ENCODE assay signal across 11 cellular contexts in genomic region chr1:87869563-87869962, GRCh38.
DNase-seq lines count a peak whose midpoint lies in the region; ATAC-seq and TF ChIP-seq lines count a peak whose summit lies in the region.
"Had no signal": no experiment of that assay in that cellular context is flagged by ENCODE, and none has a peak within 500 bp of the region (broad histone marks: within the 10 kb centered on the region; RNA-seq: fewer than 3 reads in every experiment).

No MANE protein-coding gene starts in this region.

- CTCF ChIA-PET in SK-N-SH (lab: Yijun Ruan, JAX) (no interaction called here), RWPE1 (lab: Yijun Ruan, JAX) (no interaction called here)

- H3F3A ChIP-seq in SK-N-SH (replicated peaks; ENCODE audit: insufficient read depth) = no peaks in the 10 kb centered on the region

- ATAC-seq in SK-N-SH treated with all-trans-retinoic acid at 6 μM for 48 hours (no peak), HG03469 (IDR thresholded peaks at IDR 0.05; ENCODE audit: unreplicated experiment) (no peak), GM18519 (IDR thresholded peaks at IDR 0.05; ENCODE audit: low FRiP score, unreplicated experiment) (no peak)

- 24% methylated on average over 1 of the region's 1 CpG for WGBS in SK-N-SH (ENCODE audit: low lambda C conversion rate)

- no peak for TF ChIP-seq EP300 in SK-N-SH (IDR thresholded peaks at IDR 0.05; ENCODE audit: borderline replicate concordance in 1 of 2, low read depth in 1 of 2, low read length in 1 of 2)

- no peaks in the 10 kb centered on the region for H3K36me3 ChIP-seq in SK-N-SH (replicated peaks in 1 of 2; ENCODE audit: control insufficient read depth in 1 of 2, insufficient read depth in 2 of 2, low read length in 1 of 2)
- H3K36me3 ChIP-seq: MG63 had no signal

- no peak overlapping the region for H3K4me2 ChIP-seq in SK-N-SH

- H4K20me1 ChIP-seq in SK-N-SH (ENCODE audit: insufficient read depth) = no peaks in the 10 kb centered on the region

- H3K9me2 ChIP-seq in SK-N-SH = no peaks in the 10 kb centered on the region

- peak overlapping the region in 1 of 2 experiments; percentile 20; a peak in 2 of 4 replicates for H3K27ac ChIP-seq in SK-N-SH (ENCODE audit: low read depth in 2 of 2, low read length in 1 of 2)
- no peak overlapping the region for H3K27ac ChIP-seq in RWPE1
- H3K27ac ChIP-seq: 22Rv1, parathyroid adenoma had no signal

- no peaks in the 10 kb centered on the region for H3K79me2 ChIP-seq in SK-N-SH (ENCODE audit: insufficient read depth)
- H3K79me2 ChIP-seq: parathyroid adenoma had no signal

- no peak overlapping the region for H3K4me3 ChIP-seq in SK-N-SH (ENCODE audit: low read depth in 2 of 2, low read length in 1 of 2)
- no peak overlapping the region for H3K4me3 ChIP-seq in foreskin fibroblast (ENCODE audit: low read depth in 1 of 2, low read length in 2 of 2)
- H3K4me3 ChIP-seq: MG63 had no signal

- no peaks in the 10 kb centered on the region for H3K27me3 ChIP-seq in SK-N-SH (ENCODE audit: insufficient read depth)
- H3K27me3 ChIP-seq: MG63 had no signal

- TF ChIP-seq CTCF in SK-N-SH (IDR thresholded peaks at IDR 0.05) (no peak), RWPE1 (conservative IDR thresholded peaks at IDR 0.05; ENCODE audit: low read depth) (no peak), foreskin fibroblast (IDR thresholded peaks at IDR 0.05; ENCODE audit: low read depth, low read length) (no peak)

- H3K4me1 ChIP-seq in SK-N-SH (ENCODE audit: control insufficient read depth in 1 of 2, insufficient read depth in 2 of 2, low read depth in 1 of 2, low read length in 1 of 2) = peaks cover 0 to 8% of the 10 kb centered on the region in 2 experiments; a peak in 1 of 4 replicates
- H3K4me1 ChIP-seq: parathyroid adenoma had no signal

- no peak overlapping the region for H3K9ac ChIP-seq in SK-N-SH
- H3K9ac ChIP-seq: parathyroid adenoma had no signal

- peaks cover 15% of the 10 kb centered on the region for H3K9me3 ChIP-seq in SK-N-SH

- peak overlapping the region; percentile 77 for H2AFZ ChIP-seq in SK-N-SH (ENCODE audit: low read depth)
- H2AFZ ChIP-seq: parathyroid adenoma had no signal

- no peak for TF ChIP-seq RAD21 in SK-N-SH (IDR thresholded peaks at IDR 0.05; ENCODE audit: low read length)

- DNase-seq in SK-N-SH (no peak), RWPE1 (ENCODE audit: low spot score) (peak; percentile 57), foreskin fibroblast (peak; percentile 38 to 76), stromal cell of bone marrow (ENCODE audit: low read depth) (peak; percentile 78), DMS153 treated with DMSO at 0.1 percent for 48 hours (lab: John Stamatoyannopoulos, UW; ENCODE audit: unreplicated experiment) (no peak)
- DNase-seq: MG63 had no signal

- POLR2A ChIA-PET in SK-N-SH (lab: Yijun Ruan, JAX) = no interaction called here
- POLR2A ChIA-PET in RWPE1 (lab: Yijun Ruan, JAX; ENCODE audit: low non-redundant PET) = interaction anchor here (0.5 kb wide), 1 partner anchor 535 kb away, joined by 4 read pairs; no protein-coding TSS in a partner anchor

TF ChIP-seq in SK-N-SH, 30 proteins besides CTCF, POLR2A, EP300 and RAD21:
- peak; percentile 63 for TF ChIP-seq PBX3 (IDR thresholded peaks at IDR 0.05)
- TF ChIP-seq RXRA (IDR thresholded peaks at IDR 0.05; ENCODE audit: borderline replicate concordance, low read depth) = no peak
- no peak for TF ChIP-seq RFX5 (IDR thresholded peaks at IDR 0.05; ENCODE audit: low read length)
- TF ChIP-seq RCOR1 (IDR thresholded peaks at IDR 0.05; ENCODE audit: low read length) = no peak

TF ChIP-seq in SK-N-SH treated with all-trans-retinoic acid at 6 μM for 48 hours, 23 proteins besides CTCF, POLR2A, EP300 and RAD21:
- no peak for TF ChIP-seq TSHZ2 (CRISPR knock-in tag; IDR thresholded peaks at IDR 0.05)
- TF ChIP-seq ZFP3 (CRISPR knock-in tag; IDR thresholded peaks at IDR 0.05) = no peak
- no peak for TF ChIP-seq PPARA (CRISPR knock-in tag; IDR thresholded peaks at IDR 0.05; ENCODE audit: borderline replicate concordance)
- TF ChIP-seq TCF4 (CRISPR knock-in tag; IDR thresholded peaks at IDR 0.05; ENCODE audit: borderline replicate concordance) = no peak
- no peak for TF ChIP-seq PATZ1 (CRISPR knock-in tag; IDR thresholded peaks at IDR 0.05; ENCODE audit: borderline replicate concordance)
- TF ChIP-seq ISL1 (CRISPR knock-in tag; IDR thresholded peaks at IDR 0.05) = no peak
- no peak for TF ChIP-seq ZNF70 (CRISPR knock-in tag; IDR thresholded peaks at IDR 0.05)
- no peak for TF ChIP-seq ZC3H10 (CRISPR knock-in tag; IDR thresholded peaks at IDR 0.05)
- no peak for TF ChIP-seq ARNTL (CRISPR knock-in tag; IDR thresholded peaks at IDR 0.05; ENCODE audit: borderline replicate concordance, low read depth)

Comparison
In these comparisons a context has a peak if more than half of its experiments do, and no peak if none do; other contexts are left out.
1. DNase-seq: peak in RWPE1 (single experiment), foreskin fibroblast (2 of 2) and stromal cell of bone marrow (single experiment); none in SK-N-SH (single experiment) and DMS153 treated with DMSO at 0.1 percent for 48 hours (single experiment).